ENCODE assay signal across 1 cellular context in the genomic region with DNA sequence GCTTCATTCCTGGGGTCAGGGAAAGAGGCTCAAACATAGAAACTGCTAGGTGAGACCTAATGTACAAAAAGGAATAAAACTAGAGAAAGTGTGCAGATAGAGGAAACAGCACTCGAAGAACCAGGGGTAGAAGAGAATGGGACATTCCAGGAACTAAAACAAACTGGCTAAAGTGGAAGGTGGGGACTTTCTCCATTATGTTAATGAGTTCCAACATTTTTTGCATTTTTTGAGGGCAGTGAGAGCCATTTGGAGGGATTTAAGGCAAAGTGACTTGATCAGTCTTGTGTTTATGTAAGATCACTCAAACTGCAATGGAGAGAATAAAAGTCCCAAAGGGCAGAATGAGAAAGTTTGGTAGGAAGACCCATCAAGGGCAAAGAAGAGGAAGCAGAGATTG.
TF ChIP-seq lines count a peak whose summit lies in the region.

No MANE protein-coding gene starts in this region.

TF ChIP-seq in SK-N-SH, 30 proteins besides CTCF, POLR2A, EP300 and RAD21 (continued from another document):
- TF ChIP-seq, protein P1, sequence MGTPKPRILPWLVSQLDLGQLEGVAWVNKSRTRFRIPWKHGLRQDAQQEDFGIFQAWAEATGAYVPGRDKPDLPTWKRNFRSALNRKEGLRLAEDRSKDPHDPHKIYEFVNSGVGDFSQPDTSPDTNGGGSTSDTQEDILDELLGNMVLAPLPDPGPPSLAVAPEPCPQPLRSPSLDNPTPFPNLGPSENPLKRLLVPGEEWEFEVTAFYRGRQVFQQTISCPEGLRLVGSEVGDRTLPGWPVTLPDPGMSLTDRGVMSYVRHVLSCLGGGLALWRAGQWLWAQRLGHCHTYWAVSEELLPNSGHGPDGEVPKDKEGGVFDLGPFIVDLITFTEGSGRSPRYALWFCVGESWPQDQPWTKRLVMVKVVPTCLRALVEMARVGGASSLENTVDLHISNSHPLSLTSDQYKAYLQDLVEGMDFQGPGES (IDR thresholded peaks at IDR 0.05; ENCODE audit: low read depth, low read length), result no peak
